9 cellular contexts compared by ENCODE assay signal in genomic region chr3:79297242-79297641, GRCh38.
DNase-seq lines count a peak whose midpoint lies in the region; ATAC-seq and TF ChIP-seq lines count a peak whose summit lies in the region.
"Had no signal": no experiment of that assay in that cellular context is flagged by ENCODE, and none has a peak within 500 bp of the region (broad histone marks: within the 10 kb centered on the region; RNA-seq: fewer than 3 reads in every experiment).

No MANE protein-coding gene starts in this region.

- ATAC-seq in WTC11 (no peak; the same call in 1 of the 2 replicates), GM19455 (IDR thresholded peaks at IDR 0.05; ENCODE audit: unreplicated experiment) (no peak)
- ATAC-seq in effector memory CD8-positive, alpha-beta T cell (replicated peaks), result no peak
- no peak for ATAC-seq in stimulated activated naive CD8-positive, alpha-beta T cell treated with anti-CD3 and anti-CD28 coated beads, Interleukin-15, Interleukin-2, amounts not matched to agents 100 U/mL and 50 U/mL, for 24 hours

- H3K4me1 Mint-ChIP-seq in WTC11, result peaks cover 16% of the 10 kb centered on the region
- H3K4me1 Mint-ChIP-seq in effector memory CD8-positive, alpha-beta T cell (ENCODE audit: low read depth in 2 of 2), result no peaks in the 10 kb centered on the region

- H4K8ac ChIP-seq in mesenchymal stem cell (ENCODE audit: low read length) (no peak overlapping the region), neuronal stem cell (ENCODE audit: low read depth, low read length) (no peak overlapping the region)

- POLR2A ChIA-PET in WTC11 (lab: Charles Lee), result no interaction called here

- peaks cover 33% of the 10 kb centered on the region for H3K9me3 Mint-ChIP-seq in WTC11
- H3K9me3 Mint-ChIP-seq in effector memory CD8-positive, alpha-beta T cell, result peaks cover 0 to 15% of the 10 kb centered on the region in 2 donors

- no peaks in the 10 kb centered on the region; the same call in 1 of the 2 replicates for H3K27me3 Mint-ChIP-seq in WTC11 (ENCODE audit: low read depth)
- no peaks in the 10 kb centered on the region for H3K27me3 Mint-ChIP-seq in effector memory CD8-positive, alpha-beta T cell

- H3K14ac ChIP-seq in mesenchymal stem cell (ENCODE audit: low read length in 2 of 2) (no peak overlapping the region), neuronal stem cell (ENCODE audit: low read length) (no peak overlapping the region)

- no peak overlapping the region for H3K18ac ChIP-seq in mesenchymal stem cell (ENCODE audit: low read depth in 1 of 2, low read length in 2 of 2)
- no peak overlapping the region for H3K18ac ChIP-seq in neuronal stem cell (ENCODE audit: low read length)

- peak overlapping the region; percentile 46 for H3K27ac Mint-ChIP-seq in WTC11
- H3K27ac Mint-ChIP-seq in effector memory CD8-positive, alpha-beta T cell, result no peak overlapping the region

- H3K36me3 ChIP-seq in mesenchymal stem cell (ENCODE audit: control insufficient read depth in 1 of 2, insufficient read depth in 2 of 2, low read depth in 1 of 2, low read length in 2 of 2), result no peaks in the 10 kb centered on the region
- no peaks in the 10 kb centered on the region for H3K36me3 ChIP-seq in neuronal stem cell (replicated peaks in 1 of 2; ENCODE audit: control insufficient read depth in 2 of 2, insufficient read depth in 2 of 2, low read length in 2 of 2)

- no peak overlapping the region for H3K4me3 Mint-ChIP-seq in WTC11
- H3K4me3 Mint-ChIP-seq in effector memory CD8-positive, alpha-beta T cell, result no peak overlapping the region

- TF ChIP-seq CTCF in WTC11 (IDR thresholded peaks at IDR 0.05), result no peak

- H3K23ac ChIP-seq in mesenchymal stem cell (ENCODE audit: low read length in 2 of 2) (no peak overlapping the region), neuronal stem cell (ENCODE audit: low read depth, low read length, poor library complexity) (no peak overlapping the region)

- H2BK5ac ChIP-seq in mesenchymal stem cell (ENCODE audit: low read depth, low read length, poor library complexity, severe bottlenecking), result no peak overlapping the region
- H2BK5ac ChIP-seq in neuronal stem cell (ENCODE audit: low read length), result no peak overlapping the region

- no peak overlapping the region for H3K27ac ChIP-seq in mesenchymal stem cell (ENCODE audit: low read length, poor library complexity, severe bottlenecking)
- no peak overlapping the region for H3K27ac ChIP-seq in neuronal stem cell (replicated peaks; ENCODE audit: low read length)

- H3K4me1 ChIP-seq in mesenchymal stem cell (ENCODE audit: control insufficient read depth, insufficient read depth, low read depth, low read length) (no peaks in the 10 kb centered on the region), neuronal stem cell (ENCODE audit: control insufficient read depth in 2 of 2, insufficient read depth in 1 of 2, low read depth in 1 of 2, low read length in 2 of 2) (no peaks in the 10 kb centered on the region)

- H3K36me3 Mint-ChIP-seq in WTC11, result peaks cover 26% of the 10 kb centered on the region
- H3K36me3 Mint-ChIP-seq in effector memory CD8-positive, alpha-beta T cell (ENCODE audit: insufficient read depth), result no peaks in the 10 kb centered on the region

- CTCF ChIA-PET in WTC11 (lab: Charles Lee), result no interaction called here

- H2BK15ac ChIP-seq in mesenchymal stem cell (ENCODE audit: low read depth, poor library complexity, severe bottlenecking) (no peak overlapping the region), neuronal stem cell (ENCODE audit: low read length) (no peak overlapping the region)

- no peaks in the 10 kb centered on the region for H3K79me1 ChIP-seq in mesenchymal stem cell (replicated peaks; ENCODE audit: low read length, poor library complexity, severe bottlenecking)
- no peaks in the 10 kb centered on the region for H3K79me1 ChIP-seq in neuronal stem cell (ENCODE audit: low read depth, low read length)

- H2BK120ac ChIP-seq in mesenchymal stem cell (ENCODE audit: low read depth, low read length), result no peak overlapping the region
- no peak overlapping the region for H2BK120ac ChIP-seq in neuronal stem cell (ENCODE audit: low read depth, low read length)

- H3K9ac ChIP-seq in mesenchymal stem cell (ENCODE audit: low read length) (peak overlapping the region; percentile 23), neuronal stem cell (ENCODE audit: low read depth, low read length, poor library complexity) (no peak overlapping the region)

- H3K4me2 ChIP-seq in mesenchymal stem cell (ENCODE audit: low read length, poor library complexity, severe bottlenecking), result no peak overlapping the region
- no peak overlapping the region for H3K4me2 ChIP-seq in neuronal stem cell (ENCODE audit: insufficient read depth, low read length, poor library complexity, severe bottlenecking)

- H3K9me3 ChIP-seq in mesenchymal stem cell (ENCODE audit: control insufficient read depth, low read length) (no peaks in the 10 kb centered on the region), neuronal stem cell (replicated peaks in 1 of 2; ENCODE audit: control insufficient read depth in 2 of 2, insufficient read depth in 1 of 2, low read depth in 1 of 2, low read length in 2 of 2) (no peaks in the 10 kb centered on the region)

- H2BK12ac ChIP-seq in mesenchymal stem cell (ENCODE audit: low read length in 2 of 2) (no peak overlapping the region), neuronal stem cell (ENCODE audit: low read length) (no peak overlapping the region)

- H2AFZ ChIP-seq in mesenchymal stem cell (ENCODE audit: low read depth, low read length) (no peak overlapping the region), neuronal stem cell (ENCODE audit: low read length) (no peak overlapping the region)

- H4K91ac ChIP-seq in mesenchymal stem cell (ENCODE audit: low read length), result no peak overlapping the region
- H4K91ac ChIP-seq in neuronal stem cell (ENCODE audit: low read depth, low read length, poor library complexity), result no peak overlapping the region

- H2AK5ac ChIP-seq in mesenchymal stem cell (ENCODE audit: low read length, severe bottlenecking) (no peak overlapping the region), neuronal stem cell (ENCODE audit: low read depth, low read length) (no peak overlapping the region)

- H3K27me3 ChIP-seq in mesenchymal stem cell (ENCODE audit: control insufficient read depth in 1 of 2, insufficient read depth in 1 of 2, low read length in 2 of 2) (no peaks in the 10 kb centered on the region), neuronal stem cell (ENCODE audit: control insufficient read depth in 3 of 3, insufficient read depth in 3 of 3, low read depth in 1 of 3, low read length in 3 of 3) (no peaks in the 10 kb centered on the region)

- DNase-seq in DMS153 (lab: John Stamatoyannopoulos, UW), result peak; percentile 93
- DNase-seq in NCI-H1436 treated with DMSO at 0.1 percent for 48 hours (lab: John Stamatoyannopoulos, UW), result peak; percentile 43
- DNase-seq in WTC11 (ENCODE audit: low spot score), result no peak
- DNase-seq in mesenchymal stem cell, result peak; percentile 92
- DNase-seq in neuronal stem cell (ENCODE audit: low spot score), result no peak
- DNase-seq in effector memory CD8-positive, alpha-beta T cell, result no peak
- no peak for DNase-seq in stimulated activated naive CD8-positive, alpha-beta T cell treated with anti-CD3 and anti-CD28 coated beads, Interleukin-15, Interleukin-2, amounts not matched to agents 100 U/mL and 50 U/mL, for 24 hours
- DNase-seq: activated effector memory CD4-positive, alpha-beta T cell treated with anti-CD3 and anti-CD28 coated beads, Interleukin-2, amount 50 U/mL, for 16 hours had no signal

- no peak overlapping the region for H3K4ac ChIP-seq in mesenchymal stem cell (ENCODE audit: low read depth in 1 of 2, low read length in 2 of 2)
- no peak overlapping the region for H3K4ac ChIP-seq in neuronal stem cell (ENCODE audit: low read length)

- H3K4me3 ChIP-seq in mesenchymal stem cell (ENCODE audit: insufficient read depth in 1 of 2, low read depth in 1 of 2, low read length in 2 of 2) (no peak overlapping the region), neuronal stem cell (ENCODE audit: low read length in 2 of 2) (no peak overlapping the region)

TF ChIP-seq in WTC11, 78 proteins besides CTCF, POLR2A, EP300 and RAD21 (continues in another document):
- TF ChIP-seq E2F5 (CRISPR knock-in tag; IDR thresholded peaks at IDR 0.05), result no peak
- no peak for TF ChIP-seq KAT7 (CRISPR knock-in tag; IDR thresholded peaks at IDR 0.05; ENCODE audit: borderline replicate concordance)
- no peak for TF ChIP-seq EMX1 (CRISPR knock-in tag; IDR thresholded peaks at IDR 0.05)
- TF ChIP-seq, protein P1, sequence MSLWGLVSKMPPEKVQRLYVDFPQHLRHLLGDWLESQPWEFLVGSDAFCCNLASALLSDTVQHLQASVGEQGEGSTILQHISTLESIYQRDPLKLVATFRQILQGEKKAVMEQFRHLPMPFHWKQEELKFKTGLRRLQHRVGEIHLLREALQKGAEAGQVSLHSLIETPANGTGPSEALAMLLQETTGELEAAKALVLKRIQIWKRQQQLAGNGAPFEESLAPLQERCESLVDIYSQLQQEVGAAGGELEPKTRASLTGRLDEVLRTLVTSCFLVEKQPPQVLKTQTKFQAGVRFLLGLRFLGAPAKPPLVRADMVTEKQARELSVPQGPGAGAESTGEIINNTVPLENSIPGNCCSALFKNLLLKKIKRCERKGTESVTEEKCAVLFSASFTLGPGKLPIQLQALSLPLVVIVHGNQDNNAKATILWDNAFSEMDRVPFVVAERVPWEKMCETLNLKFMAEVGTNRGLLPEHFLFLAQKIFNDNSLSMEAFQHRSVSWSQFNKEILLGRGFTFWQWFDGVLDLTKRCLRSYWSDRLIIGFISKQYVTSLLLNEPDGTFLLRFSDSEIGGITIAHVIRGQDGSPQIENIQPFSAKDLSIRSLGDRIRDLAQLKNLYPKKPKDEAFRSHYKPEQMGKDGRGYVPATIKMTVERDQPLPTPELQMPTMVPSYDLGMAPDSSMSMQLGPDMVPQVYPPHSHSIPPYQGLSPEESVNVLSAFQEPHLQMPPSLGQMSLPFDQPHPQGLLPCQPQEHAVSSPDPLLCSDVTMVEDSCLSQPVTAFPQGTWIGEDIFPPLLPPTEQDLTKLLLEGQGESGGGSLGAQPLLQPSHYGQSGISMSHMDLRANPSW (CRISPR knock-in tag; conservative IDR thresholded peaks at IDR 0.05; ENCODE audit: low read depth), result no peak

Comparison
In these comparisons a context has a peak if more than half of its experiments do, and no peak if none do; other contexts are left out.
1. DNase-seq: peak in DMS153 (single experiment), NCI-H1436 treated with DMSO at 0.1 percent for 48 hours (single experiment) and mesenchymal stem cell (single experiment); none in WTC11 (single experiment), neuronal stem cell (single experiment), effector memory CD8-positive, alpha-beta T cell (0 of 3) and stimulated activated naive CD8-positive, alpha-beta T cell treated with anti-CD3 and anti-CD28 coated beads, Interleukin-15, Interleukin-2, amounts not matched to agents 100 U/mL and 50 U/mL, for 24 hours (single experiment).